Comparison of ENCODE assay signal across 9 cellular contexts in the genomic region with DNA sequence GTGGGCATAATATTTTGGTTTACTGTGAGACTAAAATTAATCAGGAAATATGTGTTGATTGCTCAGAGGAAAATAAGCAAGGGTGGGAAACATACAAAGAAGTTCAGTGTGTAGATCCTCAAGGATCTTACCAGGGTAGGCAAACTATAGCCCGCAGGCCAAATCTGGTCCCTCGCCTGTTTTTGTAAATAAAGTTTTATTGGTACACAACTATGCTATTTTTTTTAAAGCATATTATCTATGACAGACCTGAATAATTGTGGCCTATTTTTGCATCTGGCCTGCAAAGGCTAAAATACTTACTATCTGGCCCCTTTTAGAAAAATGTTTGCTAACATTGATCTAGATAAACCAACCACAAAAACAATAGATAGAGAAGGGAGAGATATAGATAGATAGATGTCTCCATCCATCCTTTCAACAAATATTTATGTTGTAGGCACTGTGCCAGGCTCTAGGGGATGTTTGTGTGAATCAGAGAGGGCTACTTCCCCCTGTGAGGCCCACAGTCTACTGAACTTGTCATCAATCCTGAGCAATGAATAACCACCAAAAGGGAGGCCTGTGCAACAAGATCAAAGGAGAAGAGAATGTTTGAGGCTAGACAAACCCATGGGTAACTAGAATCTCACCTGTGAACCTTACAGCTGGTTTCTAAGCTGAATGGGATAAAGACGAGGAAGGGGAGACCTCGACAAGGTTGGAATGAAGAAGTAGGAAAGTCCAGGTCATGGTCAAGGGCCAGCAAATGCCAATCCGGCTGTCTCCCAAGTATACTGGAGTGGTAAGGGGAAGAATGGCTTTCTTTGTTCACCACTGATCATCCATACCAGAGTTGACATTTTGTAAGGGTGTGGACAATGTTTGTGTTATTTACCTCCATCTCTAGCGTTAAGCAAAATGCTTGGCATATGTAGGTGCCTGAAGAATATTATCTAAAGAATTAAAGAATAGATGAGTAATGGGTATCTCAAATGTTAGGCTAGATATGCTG. TPM values are rescaled to one million over a fixed set of nuclear protein-coding genes. Genes with fewer than 3 reads are reported as not detected.
DNase-seq lines count a peak whose midpoint lies in the region; ATAC-seq and TF ChIP-seq lines count a peak whose summit lies in the region.
"Had no signal": no experiment of that assay in that cellular context is flagged by ENCODE, and none has a peak within 500 bp of the region (broad histone marks: within the 10 kb centered on the region; RNA-seq: fewer than 3 reads in every experiment).

No MANE protein-coding gene starts in this region.

- no peak overlapping the region for H3K9ac ChIP-seq in neural progenitor cell

- H3K4me3 ChIP-seq in MG63 (no peak overlapping the region), neural progenitor cell (no peak overlapping the region), tibial artery (no peak overlapping the region)

- peaks cover 60% of the 10 kb centered on the region for H3K4me1 Mint-ChIP-seq in activated naive CD4-positive, alpha-beta T cell treated with anti-CD3 and anti-CD28 coated beads for 36 hours (ENCODE audit: low read depth)
- H3K4me1 Mint-ChIP-seq in neural progenitor cell, result peaks cover 54% of the 10 kb centered on the region

- H3K27ac Mint-ChIP-seq in activated naive CD4-positive, alpha-beta T cell treated with anti-CD3 and anti-CD28 coated beads for 36 hours, result no peak overlapping the region
- peak overlapping the region; percentile 36 for H3K27ac Mint-ChIP-seq in neural progenitor cell

- H3F3A ChIP-seq in neural progenitor cell (ENCODE audit: low read depth), result no peaks in the 10 kb centered on the region

- no peak overlapping the region for H2AFZ ChIP-seq in neural progenitor cell (replicated peaks)

- no peaks in the 10 kb centered on the region for H4K20me1 ChIP-seq in neural progenitor cell (ENCODE audit: low read depth)

- no peaks in the 10 kb centered on the region for H3K79me2 ChIP-seq in neural progenitor cell (ENCODE audit: low read depth)

- no peak overlapping the region for H3K4me2 ChIP-seq in neural progenitor cell

- H3K4me1 ChIP-seq in neural progenitor cell, result peaks cover 31% of the 10 kb centered on the region
- H3K4me1 ChIP-seq in tibial artery, result peaks cover 0 to 4% (median 0%) of the 10 kb centered on the region in 4 donors

- H3K36me3 Mint-ChIP-seq in activated naive CD4-positive, alpha-beta T cell treated with anti-CD3 and anti-CD28 coated beads for 36 hours (ENCODE audit: low read depth), result no peaks in the 10 kb centered on the region
- H3K36me3 Mint-ChIP-seq in neural progenitor cell, result no peaks in the 10 kb centered on the region

- H3K27ac ChIP-seq in neural progenitor cell (no peak overlapping the region), tibial artery (no peak overlapping the region)
- H3K27ac ChIP-seq: HL-60 had no signal

- intact Hi-C loops in activated naive CD4-positive, alpha-beta T cell treated with anti-CD3 and anti-CD28 coated beads for 36 hours (cut with micrococcal nuclease), result loop anchor here (1.0 to 2.0 kb wide), 6 partner anchors 10 to 65 kb away; a partner anchor contains a TSS
- intact Hi-C loops in tibial artery (cut with DNase I; ENCODE audit: low total_unique reads), result no loop called here

- DNase-seq in EL (peak; percentile 80), MG63 (peak; percentile 51), neural progenitor cell (ENCODE audit: low spot score) (no peak), NCI-H2227 (lab: John Stamatoyannopoulos, UW; ENCODE audit: unreplicated experiment) (no peak), NCI-H2107 treated with DMSO at 0.1 percent for 48 hours (lab: John Stamatoyannopoulos, UW; ENCODE audit: unreplicated experiment) (no peak), tibial artery (no peak)
- DNase-seq in activated naive CD4-positive, alpha-beta T cell treated with anti-CD3 and anti-CD28 coated beads for 36 hours, result peak; percentile 84

- H3K27me3 Mint-ChIP-seq in activated naive CD4-positive, alpha-beta T cell treated with anti-CD3 and anti-CD28 coated beads for 36 hours (ENCODE audit: low read depth), result no peaks in the 10 kb centered on the region
- no peaks in the 10 kb centered on the region for H3K27me3 Mint-ChIP-seq in neural progenitor cell (ENCODE audit: insufficient read depth, low read depth)

- H3K4me3 Mint-ChIP-seq in activated naive CD4-positive, alpha-beta T cell treated with anti-CD3 and anti-CD28 coated beads for 36 hours, result no peak overlapping the region
- peak overlapping the region; percentile 5 for H3K4me3 Mint-ChIP-seq in neural progenitor cell

- no peak for ATAC-seq in GM21825 (IDR thresholded peaks at IDR 0.05; ENCODE audit: unreplicated experiment)

- CTCF ChIA-PET in activated naive CD4-positive, alpha-beta T cell treated with anti-CD3 and anti-CD28 coated beads for 36 hours (lab: Charles Lee), result interaction anchor here (0.7 to 1.2 kb wide), 3 partner anchors 56 to 159 kb away, joined by 3 to 4 read pairs (median 3); a partner anchor contains a TSS

- H3K9me3 Mint-ChIP-seq in activated naive CD4-positive, alpha-beta T cell treated with anti-CD3 and anti-CD28 coated beads for 36 hours, result no peaks in the 10 kb centered on the region
- H3K9me3 Mint-ChIP-seq in neural progenitor cell, result peaks cover 16% of the 10 kb centered on the region

- H3K27me3 ChIP-seq in MG63 (no peaks in the 10 kb centered on the region), neural progenitor cell (no peaks in the 10 kb centered on the region), tibial artery (peaks cover 0 to 10% of the 10 kb centered on the region in 2 donors)

- no peak for TF ChIP-seq CTCF in neural progenitor cell (IDR thresholded peaks at IDR 0.05)
- no peak for TF ChIP-seq CTCF in tibial artery (IDR thresholded peaks at IDR 0.05)

- H3K36me3 ChIP-seq in MG63 (no peaks in the 10 kb centered on the region), neural progenitor cell (no peaks in the 10 kb centered on the region), tibial artery (no peaks in the 10 kb centered on the region)

- 0 out of 2 replicates have a peak, but pooled peaks cover 2% of the 10 kb centered on the region for H3K9me3 ChIP-seq in MG63
- H3K9me3 ChIP-seq in neural progenitor cell (ENCODE audit: low read depth), result no peaks in the 10 kb centered on the region
- H3K9me3 ChIP-seq in tibial artery, result peaks cover 0 to 4% (median 0%) of the 10 kb centered on the region in 3 donors

RNA-seq across cellular contexts. Expression of a gene that starts 23.6 kb away (rescaled TPM):
- 6.2 and 10.5 TPM in 2 replicates for total RNA-seq in MG63 (2014; rRNA removed; shearing (Covaris generic); ENCODE audit: low replicate concordance)
- total RNA-seq in activated naive CD4-positive, alpha-beta T cell treated with anti-CD3 and anti-CD28 coated beads for 36 hours, result 1 to 10 TPM; 1.3 to 1.4 TPM
- total RNA-seq in neural progenitor cell (ENCODE audit: low replicate concordance), result 0.15 and 0.24 TPM in 2 replicates

Comparison
In these comparisons a context has a peak if more than half of its experiments do, and no peak if none do; other contexts are left out.
1. DNase-seq: peak in EL (single experiment), MG63 (single experiment) and activated naive CD4-positive, alpha-beta T cell treated with anti-CD3 and anti-CD28 coated beads for 36 hours (single experiment); none in neural progenitor cell (single experiment), NCI-H2227 (single experiment), NCI-H2107 treated with DMSO at 0.1 percent for 48 hours (single experiment) and tibial artery (0 of 2).